8 cellular contexts compared by ENCODE assay signal in the genomic region with DNA sequence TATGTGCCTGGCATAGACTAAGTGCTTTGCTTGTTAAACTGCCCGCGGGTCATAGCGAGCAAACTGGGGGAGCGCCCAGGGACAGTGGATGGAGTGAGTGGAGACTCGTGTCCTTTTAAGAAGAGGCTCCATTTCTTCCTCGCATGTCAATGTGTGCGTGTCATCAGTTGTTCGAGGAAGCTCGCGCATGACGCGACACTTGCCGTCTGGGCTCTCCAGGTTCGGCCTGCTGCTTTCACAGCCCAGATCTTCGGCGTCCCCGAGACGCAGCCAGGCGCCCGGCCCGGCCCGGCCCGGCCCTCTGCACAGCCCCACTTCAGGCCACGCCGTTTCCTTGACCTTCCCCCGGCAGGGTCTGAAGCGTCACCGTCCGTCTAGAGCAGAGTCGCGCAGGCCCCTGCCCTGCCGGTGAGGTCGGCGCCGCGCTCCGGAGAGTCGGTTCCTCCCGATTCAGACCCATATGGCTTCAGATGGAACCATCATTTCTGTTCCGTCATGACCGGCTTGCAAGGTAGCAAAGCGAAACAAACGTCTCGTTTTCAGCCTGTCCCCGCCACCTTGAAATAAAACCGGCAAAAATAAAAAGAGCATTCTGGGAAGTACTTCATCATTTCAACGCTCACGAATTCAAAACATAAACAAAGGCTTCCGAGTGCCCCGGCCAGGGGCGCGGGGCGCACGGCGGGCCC. TPM values are rescaled to one million over a fixed set of nuclear protein-coding genes. Genes with fewer than 3 reads are reported as not detected.
A peak's percentile ranks its signal among the peaks of the same experiment; 100 is the strongest.
DNase-seq lines count a peak whose midpoint lies in the region; ATAC-seq, FAIRE-seq and TF ChIP-seq lines count a peak whose summit lies in the region.

No MANE protein-coding gene starts in this region.

- H3K27ac Mint-ChIP-seq in activated naive CD4-positive, alpha-beta T cell treated with anti-CD3 and anti-CD28 coated beads, Interleukin-2, amount 10 ng/mL, durations not matched to agents 7 days and 5 days, result no peak overlapping the region

- H3K79me2 ChIP-seq in neural cell (replicated peaks; ENCODE audit: insufficient read depth, low read length), result peaks cover 34% of the 10 kb centered on the region

- peak overlapping the region; percentile 74 for H3K4me3 Mint-ChIP-seq in activated naive CD4-positive, alpha-beta T cell treated with anti-CD3 and anti-CD28 coated beads, Interleukin-2, amount 10 ng/mL, durations not matched to agents 7 days and 5 days

- CTCF ChIA-PET in activated naive CD4-positive, alpha-beta T cell treated with anti-CD3 and anti-CD28 coated beads, Interleukin-2, amount 10 ng/mL, durations not matched to agents 7 days and 5 days (lab: Charles Lee), result interaction anchor here (1.4 kb wide), 1 partner anchor 60 kb away, joined by 4 read pairs; no protein-coding TSS in a partner anchor

- TF ChIP-seq EP300 in neural cell (conservative IDR thresholded peaks at IDR 0.05; ENCODE audit: poor library complexity, severe bottlenecking), result no peak

- H3K4me2 ChIP-seq in neural cell (ENCODE audit: low read length), result peak overlapping the region; percentile 66

- H3K9ac ChIP-seq in neural cell (ENCODE audit: low read length), result peak overlapping the region; percentile 95

- TF ChIP-seq CTCF in GM12864 (IDR thresholded peaks at IDR 0.05; ENCODE audit: low read depth, low read length, missing control alignments) (no peak), neural cell (IDR thresholded peaks at IDR 0.05; ENCODE audit: poor library complexity, severe bottlenecking) (no peak)

- peaks cover 4% of the 10 kb centered on the region for H4K20me1 ChIP-seq in neural cell (ENCODE audit: insufficient read depth)

- TF ChIP-seq RAD21 in neural cell (conservative IDR thresholded peaks at IDR 0.05), result peak; percentile 19

- H3F3A ChIP-seq in neural cell (ENCODE audit: insufficient read depth, low read length, poor library complexity, severe bottlenecking), result no peaks in the 10 kb centered on the region

- no peaks in the 10 kb centered on the region for H3K36me3 ChIP-seq in neural cell (ENCODE audit: insufficient read depth, low read length)

- peak overlapping the region; percentile 97 for H3K27ac ChIP-seq in neural cell (ENCODE audit: low read length)

- H3K27me3 Mint-ChIP-seq in activated naive CD4-positive, alpha-beta T cell treated with anti-CD3 and anti-CD28 coated beads, Interleukin-2, amount 10 ng/mL, durations not matched to agents 7 days and 5 days, result peaks cover 87% of the 10 kb centered on the region

- no peaks in the 10 kb centered on the region for H3K27me3 ChIP-seq in neural cell (ENCODE audit: insufficient read depth, low read depth, low read length)

- no peak for DNase-seq in GM12864 (ENCODE audit: low read depth)
- DNase-seq in activated naive CD4-positive, alpha-beta T cell treated with anti-CD3 and anti-CD28 coated beads, Interleukin-2, amount 10 ng/mL, durations not matched to agents 7 days and 5 days, result peak; percentile 52
- DNase-seq in frontal cortex (ENCODE audit: low spot score in 2 of 2), result peak; percentile 42 to 60
- no peak for DNase-seq in midbrain (lab: John Stamatoyannopoulos, UW)
- DNase-seq in stimulated activated CD4-positive, alpha-beta T cell treated with anti-CD3 and anti-CD28 coated beads, Interleukin-2, amount 100 ng/mL, for 48 hours, result no peak
- no peak for DNase-seq in DMS114 treated with DMSO at 0.1 percent for 48 hours (lab: John Stamatoyannopoulos, UW; ENCODE audit: unreplicated experiment)

- H3K36me3 Mint-ChIP-seq in activated naive CD4-positive, alpha-beta T cell treated with anti-CD3 and anti-CD28 coated beads, Interleukin-2, amount 10 ng/mL, durations not matched to agents 7 days and 5 days, result peaks cover 2% of the 10 kb centered on the region

- H3K9me2 ChIP-seq in neural cell (ENCODE audit: insufficient read depth, low read length), result no peaks in the 10 kb centered on the region

- peak; percentile 35 for ATAC-seq in HG03280 (IDR thresholded peaks at IDR 0.05; ENCODE audit: unreplicated experiment)

- peak overlapping the region; percentile 81 for H2AFZ ChIP-seq in neural cell (ENCODE audit: low read depth, low read length)

- H3K9me3 ChIP-seq in neural cell (ENCODE audit: low read length), result no peaks in the 10 kb centered on the region

- FAIRE-seq in frontal cortex (lab: Jason Lieb, UNC), result no peak

- peaks cover 18% of the 10 kb centered on the region for H3K4me1 Mint-ChIP-seq in activated naive CD4-positive, alpha-beta T cell treated with anti-CD3 and anti-CD28 coated beads, Interleukin-2, amount 10 ng/mL, durations not matched to agents 7 days and 5 days

- H3K4me3 ChIP-seq in GM12864 (ENCODE audit: low read depth, low read length) (peak overlapping the region; percentile 57), neural cell (ENCODE audit: low read length) (peak overlapping the region; percentile 83)

- H3K9me3 Mint-ChIP-seq in activated naive CD4-positive, alpha-beta T cell treated with anti-CD3 and anti-CD28 coated beads, Interleukin-2, amount 10 ng/mL, durations not matched to agents 7 days and 5 days, result no peaks in the 10 kb centered on the region

TF ChIP-seq in neural cell, 6 proteins besides CTCF, POLR2A, EP300 and RAD21:
- peak; percentile 38 for TF ChIP-seq MXI1 (conservative IDR thresholded peaks at IDR 0.05; ENCODE audit: poor library complexity, severe bottlenecking)
- TF ChIP-seq SMC3 (conservative IDR thresholded peaks at IDR 0.05; ENCODE audit: poor library complexity), result no peak
- TF ChIP-seq TAF1 (IDR thresholded peaks at IDR 0.05; ENCODE audit: low read depth), result peak; percentile 60
- peak; percentile 64 for TF ChIP-seq POLR2AphosphoS5 (IDR thresholded peaks at IDR 0.05)
- no peak for TF ChIP-seq EZH2 (IDR thresholded peaks at IDR 0.05; ENCODE audit: borderline replicate concordance, insufficient read depth, low read length, poor library complexity, severe bottlenecking)

RNA-seq across cellular contexts. Expression of a gene that starts 0.6 kb away (rescaled TPM):
- 137 TPM for total RNA-seq in frontal cortex
- polyA plus RNA-seq in neural cell, result 155 and 164 TPM in 2 replicates
- polyA minus RNA-seq in neural cell, result 250 and 290 TPM in 2 replicates

Comparison
In these comparisons a context has a peak if more than half of its experiments do, and no peak if none do; other contexts are left out.
1. DNase-seq: peak in activated naive CD4-positive, alpha-beta T cell treated with anti-CD3 and anti-CD28 coated beads, Interleukin-2, amount 10 ng/mL, durations not matched to agents 7 days and 5 days (single experiment) and frontal cortex (2 of 2); none in GM12864 (single experiment), midbrain (single experiment), stimulated activated CD4-positive, alpha-beta T cell treated with anti-CD3 and anti-CD28 coated beads, Interleukin-2, amount 100 ng/mL, for 48 hours (0 of 2) and DMS114 treated with DMSO at 0.1 percent for 48 hours (single experiment).